In genomic region chr11:129374081-129374992, GRCh38 we compare ENCODE assay signal across 11 cellular contexts. TPM values are rescaled to one million over a fixed set of nuclear protein-coding genes. Genes with fewer than 3 reads are reported as not detected.
DNase-seq lines count a peak whose midpoint lies in the region; ATAC-seq, FAIRE-seq and TF ChIP-seq lines count a peak whose summit lies in the region.
"Had no signal": no experiment of that assay in that cellular context is flagged by ENCODE, and none has a peak within 500 bp of the region (broad histone marks: within the 10 kb centered on the region; RNA-seq: fewer than 3 reads in every experiment).

No MANE protein-coding gene starts in this region.

- POLR2A ChIA-PET in A549 (lab: Yijun Ruan, JAX), result no interaction called here

- 3% methylated on average over 44 of the region's 57 CpGs for WGBS in A549 (ENCODE audit: missing lambda C conversion rate)
- WGBS in GM23248 (ENCODE audit: low coverage in 1 of 2, low lambda C conversion rate in 2 of 2, missing lambda C conversion rate in 2 of 2), 2 experiments, result 2 to 3% methylated on average over 57 of the region's 57 CpGs

- peaks cover 94% of the 10 kb centered on the region for H3K27me3 Mint-ChIP-seq in brain

- H3K4me3 ChIP-seq in A549, result peak overlapping the region; percentile 42
- peak overlapping the region; percentile 50 for H3K4me3 ChIP-seq in GM23248
- peak overlapping the region; percentile 63 to 80 for H3K4me3 ChIP-seq in mucosa of rectum (ENCODE audit: low read length in 2 of 2)

- H3K9me2 ChIP-seq in GM23248 (ENCODE audit: insufficient read depth), result no peaks in the 10 kb centered on the region

- H3F3A ChIP-seq in GM23248 (ENCODE audit: insufficient read depth), result no peaks in the 10 kb centered on the region

- ATAC-seq in A549, result peak in 1 of 2 experiments; percentile 35; a peak in 3 of 6 replicates
- ATAC-seq in HG03135 (IDR thresholded peaks at IDR 0.05; ENCODE audit: unreplicated experiment), result no peak

- TF ChIP-seq RAD21 in A549 (conservative IDR thresholded peaks at IDR 0.05 in 1 of 2, IDR thresholded peaks at IDR 0.05 in 1 of 2), result no peak

- in situ Hi-C loops in GM23248 (cut with MboI) (no loop called here), ACHN (cut with HindIII; ENCODE audit: low pct_ligation_motif_present, low pct_unique_long_range_greater_than_20kb, low sequenced_read_pairs) (no loop called here)

- H3K4me1 Mint-ChIP-seq in brain, result peaks cover 34% of the 10 kb centered on the region

- H3K9me3 Mint-ChIP-seq in brain, result peaks cover 0 to 3% (median 0%) of the 10 kb centered on the region in 5 experiments

- peak overlapping the region; percentile 77 to 84 (median 82) for H3K4me3 Mint-ChIP-seq in brain

- TF ChIP-seq EP300 in A549 (IDR thresholded peaks at IDR 0.05), result no peak

- H3K9ac ChIP-seq in GM23248 (no peak overlapping the region), mucosa of rectum (ENCODE audit: low read depth in 1 of 2, low read length in 2 of 2) (peak overlapping the region in 1 of 2 donors; percentile 93)

- DNase-seq in A549 (ENCODE audit: low read depth in 1 of 2, low spot score in 1 of 2), result peak in 1 of 2 experiments; percentile 1
- peak; percentile 36 for DNase-seq in GM23248
- no peak for DNase-seq in ACHN
- no peak for DNase-seq in NCI-H146 (lab: John Stamatoyannopoulos, UW)
- DNase-seq in activated effector memory CD4-positive, alpha-beta T cell treated with Interleukin-2 at 50 U/mL for 16 hours, result no peak
- DNase-seq: adrenal gland, NCI-H446 treated with DMSO at 0.1 percent for 48 hours had no signal

- H3K27me3 ChIP-seq in GM23248 (replicated peaks; ENCODE audit: insufficient read depth) (peaks cover 96% of the 10 kb centered on the region), mucosa of rectum (ENCODE audit: control insufficient read depth in 2 of 2, insufficient read depth in 2 of 2, low read length in 2 of 2) (peaks cover 20 to 27% of the 10 kb centered on the region in 2 donors)

- H3K36me3 Mint-ChIP-seq in brain, result no peaks in the 10 kb centered on the region

- no peaks in the 10 kb centered on the region for H3K9me3 ChIP-seq in A549
- H3K9me3 ChIP-seq in GM23248 (ENCODE audit: low read depth), result no peaks in the 10 kb centered on the region
- H3K9me3 ChIP-seq in mucosa of rectum (ENCODE audit: control insufficient read depth in 2 of 2, low read length in 2 of 2), result no peaks in the 10 kb centered on the region
- H3K9me3 ChIP-seq: adrenal gland, neutrophil had no signal

- no peaks in the 10 kb centered on the region for H4K20me1 ChIP-seq in GM23248 (ENCODE audit: insufficient read depth)

- H3K36me3 ChIP-seq in GM23248 (ENCODE audit: low read depth) (no peaks in the 10 kb centered on the region), mucosa of rectum (ENCODE audit: control insufficient read depth in 2 of 2, insufficient read depth in 2 of 2, low read length in 2 of 2) (no peaks in the 10 kb centered on the region)
- H3K36me3 ChIP-seq: adrenal gland, neutrophil had no signal

- no peak for TF ChIP-seq POLR2A in A549 (IDR thresholded peaks at IDR 0.05; ENCODE audit: low read length)

- no peak overlapping the region for H3K27ac Mint-ChIP-seq in brain

- peak overlapping the region; percentile 86 for H3K4me2 ChIP-seq in A549
- peak overlapping the region; percentile 45 for H3K4me2 ChIP-seq in GM23248 (ENCODE audit: unreplicated experiment)

- no peaks in the 10 kb centered on the region for H3K79me2 ChIP-seq in GM23248 (ENCODE audit: insufficient read depth)

- FAIRE-seq in A549 (lab: Jason Lieb, UNC), result no peak

- H3K4me1 ChIP-seq in A549 (peaks cover 18% of the 10 kb centered on the region; the same call in 2 of the 3 replicates), GM23248 (ENCODE audit: insufficient read depth) (0 out of 2 replicates have a peak, but pooled peaks cover 9% of the 10 kb centered on the region), mucosa of rectum (ENCODE audit: control insufficient read depth in 2 of 2, insufficient read depth in 2 of 2, low read length in 2 of 2) (peaks cover 17 to 22% of the 10 kb centered on the region in 2 donors)

- H3K27ac ChIP-seq in A549 (no peak overlapping the region), GM23248 (no peak overlapping the region), mucosa of rectum (ENCODE audit: low read depth in 2 of 2, low read length in 2 of 2) (peak overlapping the region in 1 of 2 donors; percentile 95)
- H3K27ac ChIP-seq: adrenal gland, neutrophil had no signal

- CTCF ChIA-PET in A549 (lab: Yijun Ruan, JAX), result interaction anchor here (0.6 to 2.6 kb wide), 8 partner anchors 140 to 1321 kb away, joined by 3 to 45 read pairs (median 4); no protein-coding TSS in a partner anchor

- no peak for TF ChIP-seq CTCF in A549 (IDR thresholded peaks at IDR 0.05)
- no peak for TF ChIP-seq CTCF in brain (conservative IDR thresholded peaks at IDR 0.05)

- H2AFZ ChIP-seq in GM23248, result peak overlapping the region; percentile 39

TF ChIP-seq in A549, 52 proteins besides CTCF, POLR2A, EP300 and RAD21:
- TF ChIP-seq RNF2 (IDR thresholded peaks at IDR 0.05; ENCODE audit: borderline replicate concordance, low read depth), result 0 out of 2 replicates have a peak, but pooled peaks have one; percentile 18
- no peak for TF ChIP-seq MAX (IDR thresholded peaks at IDR 0.05)

RNA-seq across cellular contexts. Expression of gene BARX2, which starts 1.3 kb away (rescaled TPM):
- polyA plus RNA-seq in A549 (2011; rRNA removed), result not detected in 2 replicates
- polyA plus RNA-seq in A549 (2012; cell fraction: cytosol; rRNA removed), result not detected in 2 replicates
- polyA plus RNA-seq in A549 (2012; cell fraction: nucleus; rRNA removed), result not detected in 2 replicates
- not detected in 3 replicates for polyA plus RNA-seq in A549 (2017; fragmentation: RNase III; extraction: RNeasy Plus Mini Kit Qiagen cat#74134 plus additional on column Dnase treatment)
- polyA minus RNA-seq in A549 (2011; rRNA and poly(A)+ RNA removed), result not detected in 2 replicates
- total RNA-seq in GM23248 (2014; rRNA removed; shearing (Covaris generic)), result not detected in 2 replicates
- polyA plus RNA-seq in GM23248 (2016; fragmentation: Nextera tagmentation; extraction: Ambion mirVana), result not detected in 2 replicates
- polyA plus RNA-seq in brain (ENCODE audit: insufficient read depth, low read depth, low replicate concordance), result 0.17 TPM
- total RNA-seq: adrenal gland had no signal
